Comparison of ENCODE assay signal across 8 cellular contexts in the genomic region with DNA sequence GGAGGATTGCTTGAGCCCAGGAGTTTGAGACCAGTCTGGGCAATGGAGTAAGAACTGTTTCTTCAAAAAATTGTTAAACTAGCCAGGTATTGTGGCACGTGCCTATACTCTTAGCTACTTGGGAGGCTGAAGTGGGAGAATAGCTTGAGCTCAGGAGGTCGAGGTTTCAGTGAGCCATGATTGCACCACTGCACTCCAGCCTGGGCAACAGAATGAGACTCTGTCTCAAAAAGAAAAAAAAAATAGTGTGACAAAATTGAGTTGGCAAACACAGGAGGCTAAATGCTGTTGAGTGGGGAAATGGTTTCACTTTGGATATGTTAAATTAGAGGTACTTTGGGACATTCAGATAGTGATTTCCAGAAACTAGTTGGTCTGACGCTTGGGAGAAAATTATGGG.
A peak's percentile ranks its signal among the peaks of the same experiment; 100 is the strongest.
DNase-seq lines count a peak whose midpoint lies in the region; ATAC-seq and TF ChIP-seq lines count a peak whose summit lies in the region.
"Not testable (repeated sequence)": the region's sequence is repeated elsewhere in the genome, so short reads cannot be mapped to it uniquely, and the experiment has no call there.

No MANE protein-coding gene starts in this region.

- not testable (repeated sequence) for TF ChIP-seq CTCF in GM12865 (IDR thresholded peaks at IDR 0.05; ENCODE audit: insufficient read depth, low read depth, low read length, missing control alignments); parathyroid adenoma (IDR thresholded peaks at IDR 0.05); transverse colon (IDR thresholded peaks at IDR 0.05)

- H3K9me3 Mint-ChIP-seq in activated naive CD8-positive, alpha-beta T cell treated with anti-CD3 and anti-CD28 coated beads, Interleukin-2, amount 50 U/mL, for 24 hours = not testable (repeated sequence)

- not testable (repeated sequence) for H2AFZ ChIP-seq in parathyroid adenoma

- ATAC-seq in GM19463 (IDR thresholded peaks at IDR 0.05; ENCODE audit: unreplicated experiment) (peak; percentile 28), HG02798 (IDR thresholded peaks at IDR 0.05; ENCODE audit: poor library complexity, unreplicated experiment) (peak; percentile 17), HG03342 (IDR thresholded peaks at IDR 0.05; ENCODE audit: unreplicated experiment) (peak; percentile 20), left cardiac atrium (peak; percentile 21 to 71)
- not testable (repeated sequence) for ATAC-seq in activated naive CD8-positive, alpha-beta T cell treated with anti-CD3 and anti-CD28 coated beads, Interleukin-2, amount 50 U/mL, for 24 hours

- not testable (repeated sequence) for H3K4me1 Mint-ChIP-seq in activated naive CD8-positive, alpha-beta T cell treated with anti-CD3 and anti-CD28 coated beads, Interleukin-2, amount 50 U/mL, for 24 hours

- H3K27me3 ChIP-seq in parathyroid adenoma (ENCODE audit: control insufficient read depth, insufficient read depth, low read length); transverse colon: not testable (repeated sequence)

- not testable (repeated sequence) for H3K27ac Mint-ChIP-seq in activated naive CD8-positive, alpha-beta T cell treated with anti-CD3 and anti-CD28 coated beads, Interleukin-2, amount 50 U/mL, for 24 hours

- TF ChIP-seq EP300 in transverse colon (IDR thresholded peaks at IDR 0.05; ENCODE audit: low read depth) = not testable (repeated sequence)

- H3K4me1 ChIP-seq in parathyroid adenoma = not testable (repeated sequence)
- peaks cover 0 to 49% (median 4%) of the 10 kb centered on the region in 4 donors for H3K4me1 ChIP-seq in transverse colon

- in situ Hi-C loops in transverse colon (cut with MboI; ENCODE audit: low pct_ligation_motif_present in 1 of 4, low pct_unique_long_range_greater_than_20kb in 1 of 4, low sequenced_read_pairs in 3 of 4) = not testable (repeated sequence)

- not testable (repeated sequence) for H3K27me3 Mint-ChIP-seq in activated naive CD8-positive, alpha-beta T cell treated with anti-CD3 and anti-CD28 coated beads, Interleukin-2, amount 50 U/mL, for 24 hours

- not testable (repeated sequence) for H3K79me2 ChIP-seq in parathyroid adenoma

- DNase-seq in GM12865 (ENCODE audit: low read depth) = peak; percentile 13
- not testable (repeated sequence) for DNase-seq in activated naive CD8-positive, alpha-beta T cell treated with anti-CD3 and anti-CD28 coated beads, Interleukin-2, amount 50 U/mL, for 24 hours; left cardiac atrium; transverse colon

- H3K36me3 ChIP-seq in parathyroid adenoma (ENCODE audit: control insufficient read depth, insufficient read depth, low read length); transverse colon: not testable (repeated sequence)

- H3K4me3 Mint-ChIP-seq in activated naive CD8-positive, alpha-beta T cell treated with anti-CD3 and anti-CD28 coated beads, Interleukin-2, amount 50 U/mL, for 24 hours = peak overlapping the region; percentile 13

- intact Hi-C loops in left cardiac atrium (cut with DNase I); transverse colon (cut with DNase I; ENCODE audit: low total_unique reads): not testable (repeated sequence)

- not testable (repeated sequence) for H3K9me3 ChIP-seq in parathyroid adenoma (ENCODE audit: control insufficient read depth, low read length); transverse colon

- not testable (repeated sequence) for H3K36me3 Mint-ChIP-seq in activated naive CD8-positive, alpha-beta T cell treated with anti-CD3 and anti-CD28 coated beads, Interleukin-2, amount 50 U/mL, for 24 hours (ENCODE audit: low read depth)

- peak overlapping the region; percentile 27 for H3K4me3 ChIP-seq in GM12865 (ENCODE audit: low read depth, low read length)
- H3K4me3 ChIP-seq in parathyroid adenoma (ENCODE audit: low read depth, low read length); transverse colon: not testable (repeated sequence)

- H3K4me2 ChIP-seq in parathyroid adenoma (ENCODE audit: low read length) = not testable (repeated sequence)

- WGBS in transverse colon (ENCODE audit: low coverage in 1 of 2), 2 donors = 52 to 59% methylated on average over 3 of the region's 3 CpGs

- H3K27ac ChIP-seq in parathyroid adenoma (peak overlapping the region; percentile 73), transverse colon (peak overlapping the region; percentile 81 to 88 (median 86))

- H3K9ac ChIP-seq in parathyroid adenoma = not testable (repeated sequence)

- not testable (repeated sequence) for TF ChIP-seq POLR2A in transverse colon (IDR thresholded peaks at IDR 0.05)
